8 cellular contexts compared by ENCODE assay signal in genomic region chr12:12398026-12398859, GRCh38. TPM values are rescaled to one million over a fixed set of nuclear protein-coding genes. Genes with fewer than 3 reads are reported as not detected.
DNase-seq lines count a peak whose midpoint lies in the region; ATAC-seq and TF ChIP-seq lines count a peak whose summit lies in the region.

No MANE protein-coding gene starts in this region.

- peak overlapping the region in 58 of 59 donors; percentile 27 to 92 (median 79) for H3K27ac ChIP-seq in dorsolateral prefrontal cortex

- DNase-seq in AG20443 (ENCODE audit: low spot score) (peak; percentile 92), NCI-H1417 (lab: John Stamatoyannopoulos, UW) (peak in 2 of 3 experiments; percentile 75 to 88), dorsolateral prefrontal cortex (peak in 1 of 10 donors; percentile 61), non-pigmented ciliary epithelial cell (ENCODE audit: low read depth) (peak; percentile 89)
- DNase-seq in effector CD4-positive, alpha-beta T cell = no peak
- no peak for DNase-seq in activated naive CD4-positive, alpha-beta T cell treated with anti-CD3 and anti-CD28 coated beads, Interleukin-2, amount 50 U/mL, for 16 hours

- no peaks in the 10 kb centered on the region for H3K27me3 ChIP-seq in dorsolateral prefrontal cortex

- intact Hi-C loops in dorsolateral prefrontal cortex (cut with DNase I) = loop anchor here in 1 of 2 donors (5.0 kb wide), 1 partner anchor 79 kb away; no protein-coding TSS in a partner anchor

- ATAC-seq in GM19351 (IDR thresholded peaks at IDR 0.05; ENCODE audit: unreplicated experiment) (no peak), HG03175 (IDR thresholded peaks at IDR 0.05; ENCODE audit: unreplicated experiment) (no peak)

- peak in 26 of 56 donors; percentile 7 to 39 (median 22) for TF ChIP-seq CTCF in dorsolateral prefrontal cortex (IDR thresholded peaks at IDR 0.05 in 54 of 56, conservative IDR thresholded peaks at IDR 0.05 in 2 of 56; ENCODE audit: low read depth in 1 of 56, partially characterized antibody in 56 of 56)

- peak overlapping the region in 1 of 59 donors; percentile 15 for H3K4me3 ChIP-seq in dorsolateral prefrontal cortex

RNA-seq across cellular contexts. Expression of gene BORCS5, which starts 41.4 kb away (rescaled TPM):
- total RNA-seq in dorsolateral prefrontal cortex = 10 to 100 TPM; 30.7 to 69.8 (median 50.1) TPM

RNA-seq across cellular contexts. Expression of gene MANSC1, which starts 48.2 kb away (rescaled TPM):
- total RNA-seq in dorsolateral prefrontal cortex = 10 to 100 TPM; 12.0 to 32.4 (median 22.8) TPM

Comparison
In these comparisons a context has a peak if more than half of its experiments do, and no peak if none do; other contexts are left out.
1. DNase-seq: peak in AG20443 (single experiment), NCI-H1417 (2 of 3) and non-pigmented ciliary epithelial cell (single experiment); none in effector CD4-positive, alpha-beta T cell (single experiment) and activated naive CD4-positive, alpha-beta T cell treated with anti-CD3 and anti-CD28 coated beads, Interleukin-2, amount 50 U/mL, for 16 hours (single experiment).